In the genomic region with DNA sequence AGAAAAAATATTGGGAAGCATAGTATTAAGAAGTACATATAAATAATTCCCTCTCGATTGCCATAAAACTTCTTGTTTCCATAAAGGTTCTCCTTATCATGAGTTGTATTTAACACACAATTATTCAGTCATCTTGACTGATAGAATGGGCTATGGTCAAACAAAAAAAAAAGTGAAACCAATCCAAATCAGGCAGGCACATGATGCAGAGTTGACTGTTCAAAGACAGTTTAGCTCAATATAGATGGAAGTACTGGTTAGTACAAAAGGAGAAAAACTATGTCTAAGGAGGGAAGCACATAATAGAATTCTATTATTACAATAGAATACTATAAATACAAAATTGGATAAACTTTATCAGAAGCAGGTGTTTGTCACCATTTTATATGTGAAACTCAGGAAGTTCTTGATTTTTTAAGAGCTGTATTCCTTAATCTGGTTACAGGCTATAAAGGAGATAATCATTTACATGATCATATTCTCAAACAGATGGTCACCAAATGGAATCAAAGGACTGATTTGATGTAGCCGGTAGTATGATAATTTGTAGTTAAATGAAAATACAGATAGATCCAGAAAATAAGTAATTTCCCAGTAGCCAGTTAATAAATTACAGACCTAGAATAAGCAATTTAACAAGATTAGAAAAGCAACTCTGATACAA, we compare ENCODE assay signal across 14 cellular contexts. TPM values are rescaled to one million over a fixed set of nuclear protein-coding genes. Genes with fewer than 3 reads are reported as not detected.
DNase-seq lines count a peak whose midpoint lies in the region; ATAC-seq, FAIRE-seq and TF ChIP-seq lines count a peak whose summit lies in the region.
"Had no signal": no experiment of that assay in that cellular context is flagged by ENCODE, and none has a peak within 500 bp of the region (broad histone marks: within the 10 kb centered on the region; RNA-seq: fewer than 3 reads in every experiment).

No MANE protein-coding gene starts in this region.

- no peak for TF ChIP-seq CTCF in D721Med (IDR thresholded peaks at IDR 0.05; ENCODE audit: insufficient read depth, missing control alignments)

- no peak for DNase-seq in D721Med (ENCODE audit: insufficient read length, low spot score)
- no peak for DNase-seq in activated T-cell treated with anti-CD3 and anti-CD28 coated beads, Interleukin-2, amount 50 U/mL, for 48 hours
- no peak for DNase-seq in GF-D8 (lab: John Stamatoyannopoulos, UW)
- DNase-seq in activated naive CD8-positive, alpha-beta T cell treated with anti-CD3 and anti-CD28 coated beads for 36 hours = no peak
- DNase-seq: HFFc6, NCI-H187, NCI-H226, NCI-H69 had no signal

- peak; percentile 52 for ATAC-seq in GM18868 (IDR thresholded peaks at IDR 0.05; ENCODE audit: unreplicated experiment)
- peak; percentile 56 for ATAC-seq in HG03095 (IDR thresholded peaks at IDR 0.05; ENCODE audit: unreplicated experiment)
- no peak for ATAC-seq in SK-N-SH treated with all-trans-retinoic acid at 6 μM for 48 hours
- ATAC-seq in HG03108 (IDR thresholded peaks at IDR 0.05; ENCODE audit: unreplicated experiment) = no peak
- ATAC-seq: A549 had no signal

- FAIRE-seq in D721Med (lab: Jason Lieb, UNC) = peak; percentile 35

- peaks cover 1% of the 10 kb centered on the region for H3K4me1 Mint-ChIP-seq in activated naive CD8-positive, alpha-beta T cell treated with anti-CD3 and anti-CD28 coated beads for 36 hours
- H3K4me1 Mint-ChIP-seq: IgD-negative memory B cell had no signal

- H3K27ac Mint-ChIP-seq in activated naive CD8-positive, alpha-beta T cell treated with anti-CD3 and anti-CD28 coated beads for 36 hours = no peak overlapping the region
- H3K27ac Mint-ChIP-seq: HFFc6, IgD-negative memory B cell had no signal

- H3K27me3 Mint-ChIP-seq in activated naive CD8-positive, alpha-beta T cell treated with anti-CD3 and anti-CD28 coated beads for 36 hours = no peaks in the 10 kb centered on the region
- H3K27me3 Mint-ChIP-seq: IgD-negative memory B cell had no signal

- no peaks in the 10 kb centered on the region for H3K9me3 Mint-ChIP-seq in activated naive CD8-positive, alpha-beta T cell treated with anti-CD3 and anti-CD28 coated beads for 36 hours
- H3K9me3 Mint-ChIP-seq: HFFc6, IgD-negative memory B cell had no signal

- H3K4me3 Mint-ChIP-seq in activated naive CD8-positive, alpha-beta T cell treated with anti-CD3 and anti-CD28 coated beads for 36 hours = no peak overlapping the region
- H3K4me3 Mint-ChIP-seq: HFFc6, IgD-negative memory B cell had no signal

- H3K36me3 Mint-ChIP-seq in activated naive CD8-positive, alpha-beta T cell treated with anti-CD3 and anti-CD28 coated beads for 36 hours = no peaks in the 10 kb centered on the region

TF ChIP-seq in SK-N-SH treated with all-trans-retinoic acid at 6 μM for 48 hours, 23 proteins besides CTCF, POLR2A, EP300 and RAD21:
- TF ChIP-seq ISL1 (CRISPR knock-in tag; IDR thresholded peaks at IDR 0.05) (no peak), TSHZ2 (CRISPR knock-in tag; IDR thresholded peaks at IDR 0.05) (peak; percentile 69; the same call in 1 of the 2 replicates), TCF4 (CRISPR knock-in tag; IDR thresholded peaks at IDR 0.05; ENCODE audit: borderline replicate concordance) (peak; percentile 94)

RNA-seq across cellular contexts. Expression of gene CALCRL, which starts 18.2 kb away (rescaled TPM):
- total RNA-seq in activated naive CD8-positive, alpha-beta T cell treated with anti-CD3 and anti-CD28 coated beads for 36 hours = 1 to 10 TPM; 1.8 to 1.9 TPM

Comparison
In these comparisons a context has a peak if more than half of its experiments do, and no peak if none do; other contexts are left out.
1. ATAC-seq: peak in GM18868 (single experiment) and HG03095 (single experiment); none in SK-N-SH treated with all-trans-retinoic acid at 6 μM for 48 hours (single experiment) and HG03108 (single experiment).